7 cellular contexts compared by ENCODE assay signal in the genomic region with DNA sequence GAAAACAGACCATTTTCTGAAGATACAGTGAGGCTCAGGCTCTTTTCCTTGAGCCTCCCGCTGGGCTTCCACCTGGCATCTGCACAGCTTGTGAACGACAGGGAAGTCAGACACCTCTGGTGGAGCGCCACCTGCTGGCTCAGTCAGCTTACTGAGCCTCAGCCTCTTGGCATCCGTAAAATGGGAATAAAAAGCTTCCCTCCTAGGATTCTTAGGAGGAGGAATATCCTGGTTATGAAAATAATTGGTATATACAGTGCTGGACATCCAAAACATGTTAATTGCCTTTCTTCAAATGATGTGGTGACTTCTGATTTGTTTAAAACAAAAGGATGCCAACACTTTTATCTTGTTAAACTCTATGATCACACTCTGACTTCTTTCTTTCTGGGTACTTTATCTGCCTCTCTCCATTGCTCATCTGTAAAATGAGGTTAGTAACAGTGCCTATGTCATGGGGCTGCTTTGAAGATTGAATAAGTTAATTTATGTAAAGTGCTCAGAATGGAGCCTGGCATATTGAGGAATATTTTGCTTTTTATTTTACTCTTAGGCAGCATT.
DNase-seq lines count a peak whose midpoint lies in the region; TF ChIP-seq lines count a peak whose summit lies in the region.

No MANE protein-coding gene starts in this region.

- H3K4me3 ChIP-seq in mammary epithelial cell (replicated peaks in 1 of 3; ENCODE audit: insufficient read depth in 1 of 3, low read depth in 2 of 3, low read length in 3 of 3) = no peak overlapping the region

- CTCF ChIA-PET in mammary epithelial cell (lab: Charles Lee; ENCODE audit: low non-redundant PET) = interaction anchor here (0.6 to 1.7 kb wide), 5 partner anchors 38 to 150 kb away, joined by 3 to 16 read pairs (median 6); partner anchors contain the start of gene MAMDC2

- peaks cover 4% of the 10 kb centered on the region for H3K36me3 ChIP-seq in mammary epithelial cell (ENCODE audit: insufficient read depth, low read length)

- 5% methylated on average over 4 of the region's 4 CpGs for WGBS in mammary epithelial cell (ENCODE audit: low coverage, missing lambda C conversion rate)

- no peaks in the 10 kb centered on the region for H3K79me2 ChIP-seq in mammary epithelial cell (ENCODE audit: insufficient read depth, low read length)

- DNase-seq in HFFc6 (peak; percentile 63), NCI-H1417 treated with DMSO at 0.1 percent for 48 hours (lab: John Stamatoyannopoulos, UW) (peak; percentile 83), UCSD-AML1 (lab: John Stamatoyannopoulos, UW; ENCODE audit: unreplicated experiment) (peak; percentile 43), mammary epithelial cell (peak; percentile 57), kidney tubule cell (ENCODE audit: low spot score) (peak; percentile 83)
- DNase-seq in stimulated activated CD4-positive, alpha-beta T cell treated with anti-CD3 and anti-CD28 coated beads, Interleukin-2, amount 100 ng/mL, for 48 hours = peak; percentile 61 to 64

- H3K27ac Mint-ChIP-seq in HFFc6 = peak overlapping the region; percentile 40

- no TSS peak for BruUV-seq in mammary epithelial cell (replicated peaks; lab: Mats Ljungman, UMichigan)

- peak overlapping the region; percentile 58 for H3K27ac ChIP-seq in mammary epithelial cell (ENCODE audit: insufficient read depth, low read depth, low read length)

- H3K27me3 ChIP-seq in mammary epithelial cell (ENCODE audit: insufficient read depth, low read length) = no peaks in the 10 kb centered on the region

- no peak overlapping the region for H2AFZ ChIP-seq in mammary epithelial cell (ENCODE audit: low read depth, low read length)

- H4K20me1 ChIP-seq in mammary epithelial cell (ENCODE audit: insufficient read depth, low read length) = no peaks in the 10 kb centered on the region

- H3K4me2 ChIP-seq in mammary epithelial cell (ENCODE audit: insufficient read depth, low read depth, low read length) = peak overlapping the region; percentile 53

- intact Hi-C loops in mammary epithelial cell (cut with micrococcal nuclease) = loop anchor here (1.0 to 5.0 kb wide), 5 partner anchors 66 to 689 kb away; no protein-coding TSS in a partner anchor

- H3K36me3 Mint-ChIP-seq in HFFc6 (ENCODE audit: low read depth) = no peaks in the 10 kb centered on the region

- H3K4me3 Mint-ChIP-seq in HFFc6 = no peak overlapping the region

- TF ChIP-seq CTCF in GM12873 (IDR thresholded peaks at IDR 0.05; ENCODE audit: insufficient read depth, low read depth, low read length, missing control alignments) (peak; percentile 94), HFFc6 (IDR thresholded peaks at IDR 0.05) (peak; percentile 98), mammary epithelial cell (conservative IDR thresholded peaks at IDR 0.05 in 1 of 2, IDR thresholded peaks at IDR 0.05 in 1 of 2; ENCODE audit: extremely low read depth in 1 of 2, insufficient read depth in 1 of 2, low read depth in 1 of 2, low read length in 2 of 2) (peak; percentile 89 to 91)

- in situ Hi-C loops in mammary epithelial cell (cut with MboI; ENCODE audit: low sequenced_read_pairs in 2 of 2) = loop anchor here (5.0 to 10.0 kb wide), 2 partner anchors 66 to 139 kb away; partner anchors contain the start of gene MAMDC2 (in 1 of the 2)

- H3K4me1 Mint-ChIP-seq in HFFc6 (ENCODE audit: low read depth) = peaks cover 57% of the 10 kb centered on the region

- no peaks in the 10 kb centered on the region for H3K9me3 ChIP-seq in mammary epithelial cell (replicated peaks; ENCODE audit: insufficient read depth, low read length)

- H3K9me3 Mint-ChIP-seq in HFFc6 = no peaks in the 10 kb centered on the region

- H3K9ac ChIP-seq in mammary epithelial cell (ENCODE audit: insufficient read depth, low read length) = no peak overlapping the region

- peaks cover 56% of the 10 kb centered on the region for H3K4me1 ChIP-seq in mammary epithelial cell (ENCODE audit: insufficient read depth, low read length)

- dilution Hi-C loops in mammary epithelial cell (cut with HindIII; ENCODE audit: low sequenced_read_pairs) = loop anchor here (25.0 kb wide), 1 partner anchor 149 kb away; no protein-coding TSS in a partner anchor

- no peaks in the 10 kb centered on the region; the same call in 1 of the 2 replicates for H3K27me3 Mint-ChIP-seq in HFFc6 (ENCODE audit: insufficient read depth)
